In the genomic region with DNA sequence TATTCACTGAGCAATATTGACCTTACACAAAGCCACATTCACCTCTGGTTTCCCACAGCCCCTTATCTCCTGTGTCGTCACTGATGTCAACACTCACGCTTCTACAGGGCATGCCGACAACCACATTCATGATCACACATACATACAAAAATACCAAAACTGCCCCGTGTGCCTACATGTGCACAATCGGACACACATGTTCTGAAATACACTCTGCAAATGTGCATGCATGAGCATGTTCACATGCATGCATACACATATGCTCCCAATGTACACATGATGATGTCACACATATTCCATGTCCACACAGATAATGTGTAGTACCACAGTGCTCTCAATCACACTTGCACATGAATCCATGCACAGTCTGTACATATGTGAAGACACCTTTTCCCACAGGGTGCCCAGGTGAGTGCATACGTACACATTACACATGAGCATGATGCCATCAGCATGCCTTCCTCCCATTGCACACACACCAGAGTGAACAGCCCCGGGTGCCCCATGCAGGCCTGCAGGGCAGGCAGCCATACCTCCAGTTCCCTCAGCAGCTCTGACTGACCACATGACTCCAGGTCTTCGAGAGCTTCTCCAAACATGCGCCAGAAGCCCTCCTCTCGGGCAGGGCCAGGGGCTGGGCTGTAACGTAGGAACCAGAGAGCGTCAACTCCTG, we compare ENCODE assay signal across 27 cellular contexts. TPM values are rescaled to one million over a fixed set of nuclear protein-coding genes. Genes with fewer than 3 reads are reported as not detected.
"Had no signal": no experiment of that assay in that cellular context is flagged by ENCODE, and none has a peak within 500 bp of the region (broad histone marks: within the 10 kb centered on the region; RNA-seq: fewer than 3 reads in every experiment).

No MANE protein-coding gene starts in this region.

- H3K4me1 Mint-ChIP-seq: activated CD4-positive, alpha-beta T cell treated with anti-CD3 and anti-CD28 coated beads, Interleukin-2, amount 10 ng/mL, durations not matched to agents 7 days and 5 days; activated naive CD4-positive, alpha-beta T cell treated with anti-CD3 and anti-CD28 coated beads, Interleukin-2, amount 10 ng/mL, durations not matched to agents 7 days and 5 days; activated naive CD8-positive, alpha-beta T cell treated with anti-CD3 and anti-CD28 coated beads for 36 hours had no signal

- H3K4me3 ChIP-seq: SJCRH30 had no signal

- H3K4me1 ChIP-seq: SJCRH30 had no signal

- ATAC-seq: activated T-cell treated with anti-CD3 and anti-CD28 coated beads, Interleukin-2, amount 50 U/mL, for 4 hours; Panc1; Right ventricle myocardium inferior had no signal

- H3K27ac Mint-ChIP-seq: activated CD4-positive, alpha-beta memory T cell treated with anti-CD3 and anti-CD28 coated beads for 36 hours; activated CD4-positive, alpha-beta T cell treated with anti-CD3 and anti-CD28 coated beads, Interleukin-2, amount 10 ng/mL, durations not matched to agents 7 days and 5 days; activated naive CD4-positive, alpha-beta T cell treated with anti-CD3 and anti-CD28 coated beads, Interleukin-2, amount 10 ng/mL, durations not matched to agents 7 days and 5 days; activated naive CD8-positive, alpha-beta T cell treated with anti-CD3 and anti-CD28 coated beads for 36 hours had no signal

- H3K4me2 ChIP-seq: SK-N-SH had no signal

- H3K9me3 ChIP-seq: SJCRH30 had no signal

- H3K9ac ChIP-seq: SK-N-SH had no signal

- H3K36me3 Mint-ChIP-seq: activated CD4-positive, alpha-beta memory T cell treated with anti-CD3 and anti-CD28 coated beads for 36 hours; activated naive CD4-positive, alpha-beta T cell treated with anti-CD3 and anti-CD28 coated beads, Interleukin-2, amount 10 ng/mL, durations not matched to agents 7 days and 5 days; activated naive CD8-positive, alpha-beta T cell treated with anti-CD3 and anti-CD28 coated beads for 36 hours had no signal

- H3K27me3 Mint-ChIP-seq: activated naive CD8-positive, alpha-beta T cell treated with anti-CD3 and anti-CD28 coated beads for 36 hours had no signal

- DNase-seq: activated CD4-positive, alpha-beta memory T cell treated with anti-CD3 and anti-CD28 coated beads for 36 hours; activated CD4-positive, alpha-beta T cell treated with anti-CD3 and anti-CD28 coated beads, Interleukin-2, amount 10 ng/mL, durations not matched to agents 7 days and 5 days; activated CD4-positive, CD25-positive, alpha-beta regulatory T cell; activated CD8-positive, alpha-beta memory T cell treated with anti-CD3 and anti-CD28 coated beads for 24 hours; activated gamma-delta T cell treated with Interleukin-2 at 50 U/mL for 16 hours; activated naive CD4-positive, alpha-beta T cell treated with anti-CD3 and anti-CD28 coated beads, Interleukin-2, amount 10 ng/mL, durations not matched to agents 7 days and 5 days; activated naive CD8-positive, alpha-beta T cell treated with anti-CD3 and anti-CD28 coated beads for 36 hours; activated T-cell treated with anti-CD3 and anti-CD28 coated beads, Interleukin-2, amount 50 U/mL, for 4 hours; brain microvascular endothelial cell; Karpas-422; NCI-H1092; NCI-H1417; NCI-H1930; NCI-H2171 treated with DMSO at 0.1 percent for 48 hours; NCI-H226; NCI-H526; NCI-H82; NK-92 treated with Interleukin-12 subunit alpha and Interleukin-12 subunit beta, amount 100 ng/mL, for 24 hours; OCI-M1; RPMI8226; SJCRH30; SK-N-SH; T-helper 1 cell had no signal

- H3K27me3 ChIP-seq: brain microvascular endothelial cell had no signal

- H3K27ac ChIP-seq: brain microvascular endothelial cell, SJCRH30, VCaP had no signal

- H3K4me3 Mint-ChIP-seq: activated CD4-positive, alpha-beta memory T cell treated with anti-CD3 and anti-CD28 coated beads for 36 hours; activated CD4-positive, alpha-beta T cell treated with anti-CD3 and anti-CD28 coated beads, Interleukin-2, amount 10 ng/mL, durations not matched to agents 7 days and 5 days; activated naive CD4-positive, alpha-beta T cell treated with anti-CD3 and anti-CD28 coated beads, Interleukin-2, amount 10 ng/mL, durations not matched to agents 7 days and 5 days; activated naive CD8-positive, alpha-beta T cell treated with anti-CD3 and anti-CD28 coated beads for 36 hours; activated T-cell treated with anti-CD3 and anti-CD28 coated beads, Interleukin-2, amount 50 U/mL, for 4 hours had no signal

- H3K36me3 ChIP-seq: brain microvascular endothelial cell, SJCRH30 had no signal

RNA-seq across cellular contexts. Expression of gene GRIP2, which starts 37.0 kb away (rescaled TPM):
- total RNA-seq: activated CD4-positive, alpha-beta memory T cell treated with anti-CD3 and anti-CD28 coated beads for 36 hours; activated naive CD8-positive, alpha-beta T cell treated with anti-CD3 and anti-CD28 coated beads for 36 hours; activated T-cell treated with anti-CD3 and anti-CD28 coated beads, Interleukin-2, amount 50 U/mL, for 4 hours; T-helper 2 cell treated with Interferon-gamma antibody and Interleukin-4, amounts not matched to agents 100 ng/mL and 5 ng/mL, for 36 hours had no signal
